1 cellular context compared by ENCODE assay signal in genomic region chr13:26961890-26962615, GRCh38.
TF ChIP-seq lines count a peak whose summit lies in the region.

No MANE protein-coding gene starts in this region.

TF ChIP-seq in liver, 16 proteins besides CTCF, POLR2A, EP300 and RAD21 (continued from another document):
- TF ChIP-seq YY1 (IDR thresholded peaks at IDR 0.05) (peak; percentile 64), NR2F2 (IDR thresholded peaks at IDR 0.05) (no peak), TAF1 (conservative IDR thresholded peaks at IDR 0.05) (no peak), GABPA (IDR thresholded peaks at IDR 0.05 in 1 of 2, conservative IDR thresholded peaks at IDR 0.05 in 1 of 2) (no peak), EGR1 (IDR thresholded peaks at IDR 0.05; ENCODE audit: low read depth in 2 of 2) (peak in 1 of 2 donors; percentile 59), ZBTB33 (IDR thresholded peaks at IDR 0.05) (no peak)
